ENCODE assay signal across 11 cellular contexts in the genomic region with DNA sequence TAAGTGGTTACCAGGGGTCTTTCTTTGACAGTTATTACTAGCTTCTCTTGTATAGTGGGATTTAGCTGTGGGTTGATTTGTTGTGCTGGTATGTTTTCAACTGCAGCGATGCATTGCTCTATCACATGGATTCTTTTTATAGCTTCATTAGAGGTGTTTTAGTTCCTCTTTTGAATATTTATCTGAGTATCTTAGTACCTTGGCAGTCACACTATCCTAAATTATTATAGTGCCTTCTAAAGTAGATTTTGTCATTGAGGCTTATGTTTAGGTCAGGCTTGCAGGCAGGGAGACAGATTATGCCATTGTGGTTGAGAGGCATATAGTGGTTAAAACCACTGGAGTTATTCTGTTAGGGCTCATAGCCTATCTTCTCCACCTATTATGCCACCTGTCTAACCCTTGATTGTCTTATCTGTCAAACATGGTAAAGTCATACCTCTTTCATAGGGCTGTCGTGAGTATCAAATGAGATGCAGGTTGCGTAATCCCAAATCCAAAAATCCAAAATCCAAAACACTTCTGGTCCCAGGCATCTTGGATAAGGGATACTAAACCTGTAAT. TPM values are rescaled to one million over a fixed set of nuclear protein-coding genes. Genes with fewer than 3 reads are reported as not detected.
DNase-seq lines count a peak whose midpoint lies in the region; ATAC-seq and TF ChIP-seq lines count a peak whose summit lies in the region.
"Had no signal": no experiment of that assay in that cellular context is flagged by ENCODE, and none has a peak within 500 bp of the region (broad histone marks: within the 10 kb centered on the region; RNA-seq: fewer than 3 reads in every experiment).

No MANE protein-coding gene starts in this region.

- peaks cover 89% of the 10 kb centered on the region for H3K36me3 Mint-ChIP-seq in activated T-cell treated with anti-CD3 and anti-CD28 coated beads, Interleukin-2, amount 50 U/mL, for 24 hours (ENCODE audit: low read depth)
- peaks cover 62% of the 10 kb centered on the region for H3K36me3 Mint-ChIP-seq in activated naive CD8-positive, alpha-beta T cell treated with anti-CD3 and anti-CD28 coated beads, Interleukin-2, amount 50 U/mL, for 24 hours (ENCODE audit: low read depth)

- no peak for TF ChIP-seq EP300 in Ishikawa (IDR thresholded peaks at IDR 0.05; ENCODE audit: borderline replicate concordance)

- H3K27me3 Mint-ChIP-seq in activated T-cell treated with anti-CD3 and anti-CD28 coated beads, Interleukin-2, amount 50 U/mL, for 24 hours, result no peaks in the 10 kb centered on the region
- H3K27me3 Mint-ChIP-seq in activated naive CD8-positive, alpha-beta T cell treated with anti-CD3 and anti-CD28 coated beads, Interleukin-2, amount 50 U/mL, for 24 hours, result no peaks in the 10 kb centered on the region

- H3K4me3 Mint-ChIP-seq in activated T-cell treated with anti-CD3 and anti-CD28 coated beads, Interleukin-2, amount 50 U/mL, for 24 hours, result no peak overlapping the region
- peak overlapping the region; percentile 12 for H3K4me3 Mint-ChIP-seq in activated naive CD8-positive, alpha-beta T cell treated with anti-CD3 and anti-CD28 coated beads, Interleukin-2, amount 50 U/mL, for 24 hours

- no peak for ATAC-seq in activated naive CD8-positive, alpha-beta T cell treated with anti-CD3 and anti-CD28 coated beads, Interleukin-2, amount 50 U/mL, for 24 hours
- peak; percentile 23 for ATAC-seq in stimulated activated naive CD8-positive, alpha-beta T cell treated with anti-CD3 and anti-CD28 coated beads, Interleukin-15, Interleukin-2, amounts not matched to agents 100 U/mL and 50 U/mL, for 24 hours
- no peak for ATAC-seq in GM19023 (IDR thresholded peaks at IDR 0.05; ENCODE audit: unreplicated experiment)

- H3K27ac Mint-ChIP-seq in activated T-cell treated with anti-CD3 and anti-CD28 coated beads, Interleukin-2, amount 50 U/mL, for 24 hours, result peak overlapping the region; percentile 59
- peak overlapping the region; percentile 83 for H3K27ac Mint-ChIP-seq in activated naive CD8-positive, alpha-beta T cell treated with anti-CD3 and anti-CD28 coated beads, Interleukin-2, amount 50 U/mL, for 24 hours

- TF ChIP-seq RAD21 in Ishikawa (IDR thresholded peaks at IDR 0.05; ENCODE audit: low read depth), result no peak

- in situ Hi-C loops in G401 (cut with HindIII; ENCODE audit: low sequenced_read_pairs), result no loop called here

- H3K9me3 Mint-ChIP-seq in activated T-cell treated with anti-CD3 and anti-CD28 coated beads, Interleukin-2, amount 50 U/mL, for 24 hours, result no peaks in the 10 kb centered on the region
- no peaks in the 10 kb centered on the region for H3K9me3 Mint-ChIP-seq in activated naive CD8-positive, alpha-beta T cell treated with anti-CD3 and anti-CD28 coated beads, Interleukin-2, amount 50 U/mL, for 24 hours

- H3K4me1 Mint-ChIP-seq in activated T-cell treated with anti-CD3 and anti-CD28 coated beads, Interleukin-2, amount 50 U/mL, for 24 hours (ENCODE audit: low read depth), result peaks cover 86% of the 10 kb centered on the region
- peaks cover 87% of the 10 kb centered on the region for H3K4me1 Mint-ChIP-seq in activated naive CD8-positive, alpha-beta T cell treated with anti-CD3 and anti-CD28 coated beads, Interleukin-2, amount 50 U/mL, for 24 hours

- no peak for DNase-seq in activated T-cell treated with anti-CD3 and anti-CD28 coated beads, Interleukin-2, amount 50 U/mL, for 24 hours
- DNase-seq in activated T-cell treated with anti-CD3 and anti-CD28 coated beads, Interleukin-2, amount 50 U/mL, for 1 hour, result no peak
- no peak for DNase-seq in activated naive CD8-positive, alpha-beta T cell treated with anti-CD3 and anti-CD28 coated beads, Interleukin-2, amount 50 U/mL, for 24 hours
- no peak for DNase-seq in stimulated activated naive CD8-positive, alpha-beta T cell treated with anti-CD3 and anti-CD28 coated beads, Interleukin-15, Interleukin-2, amounts not matched to agents 100 U/mL and 50 U/mL, for 24 hours
- DNase-seq in G401 (ENCODE audit: low spot score) (no peak), NCI-H1105 (lab: John Stamatoyannopoulos, UW) (no peak)
- DNase-seq: activated CD4-positive, alpha-beta T cell treated with anti-CD3 and anti-CD28 coated beads for 48 hours; kidney; uterus had no signal

TF ChIP-seq in Ishikawa, 13 proteins besides CTCF, POLR2A, EP300 and RAD21:
- TF ChIP-seq CEBPB (IDR thresholded peaks at IDR 0.05) (peak; percentile 50; the same call in 1 of the 2 replicates), TAF1 (IDR thresholded peaks at IDR 0.05; ENCODE audit: low read depth) (no peak)

RNA-seq across cellular contexts. Expression of a gene that starts 49.3 kb away (rescaled TPM):
- total RNA-seq in G401 (2014; rRNA removed; shearing (Covaris generic)), result not detected in 2 replicates
